ENCODE assay signal across 11 cellular contexts in the genomic region with DNA sequence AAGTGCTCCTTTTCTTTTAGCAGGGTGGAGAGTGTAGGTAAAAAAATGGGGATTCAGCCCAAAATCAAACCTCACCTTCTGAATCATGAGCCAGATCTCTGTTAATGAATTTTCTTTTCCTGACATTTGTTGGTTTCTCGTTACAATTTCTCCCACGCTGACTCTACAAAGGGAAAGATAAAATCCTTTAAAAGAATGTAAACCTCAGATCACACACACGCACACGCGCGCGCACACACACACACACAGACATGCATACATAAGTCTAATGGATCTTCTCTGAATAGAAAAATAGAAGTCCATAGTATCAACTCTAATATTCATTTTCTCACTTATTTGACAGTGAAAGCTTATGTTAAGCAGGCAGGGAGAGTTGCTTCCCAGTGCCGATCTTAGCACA. TPM values are rescaled to one million over a fixed set of nuclear protein-coding genes. Genes with fewer than 3 reads are reported as not detected.
DNase-seq lines count a peak whose midpoint lies in the region; ATAC-seq and TF ChIP-seq lines count a peak whose summit lies in the region.
"Had no signal": no experiment of that assay in that cellular context is flagged by ENCODE, and none has a peak within 500 bp of the region (broad histone marks: within the 10 kb centered on the region; RNA-seq: fewer than 3 reads in every experiment).

No MANE protein-coding gene starts in this region.

- H3K27me3 ChIP-seq in H9 (ENCODE audit: insufficient read depth, low read length) (no peaks in the 10 kb centered on the region), SJCRH30 (no peaks in the 10 kb centered on the region)
- peaks cover 0 to 6% of the 10 kb centered on the region in 2 donors for H3K27me3 ChIP-seq in naive thymus-derived CD4-positive, alpha-beta T cell (ENCODE audit: control insufficient read depth in 2 of 2, insufficient read depth in 2 of 2, low read length in 2 of 2)

- CTCF ChIA-PET in naive thymus-derived CD4-positive, alpha-beta T cell (lab: Charles Lee), result no interaction called here

- H3K4me3 Mint-ChIP-seq in H9, result no peak overlapping the region
- no peak overlapping the region for H3K4me3 Mint-ChIP-seq in naive thymus-derived CD4-positive, alpha-beta T cell
- H3K4me3 Mint-ChIP-seq: stimulated activated effector memory CD8-positive, alpha-beta T cell treated with anti-CD3 and anti-CD28 coated beads, Interleukin-12 subunit alpha, Interleukin-12 subunit beta, amount 100 ng/mL, for 72 hours had no signal

- no peaks in the 10 kb centered on the region for H3K27me3 Mint-ChIP-seq in H9 (ENCODE audit: low read depth)
- H3K27me3 Mint-ChIP-seq in naive thymus-derived CD4-positive, alpha-beta T cell, result peaks cover 6 to 17% (median 8%) of the 10 kb centered on the region in 5 donors

- no peak for ATAC-seq in GM19397 (IDR thresholded peaks at IDR 0.05; ENCODE audit: unreplicated experiment)
- no peak for ATAC-seq in HG03135 (IDR thresholded peaks at IDR 0.05; ENCODE audit: unreplicated experiment)
- ATAC-seq in naive thymus-derived CD4-positive, alpha-beta T cell, result no peak
- ATAC-seq: stimulated activated effector memory CD8-positive, alpha-beta T cell treated with anti-CD3 and anti-CD28 coated beads, Interleukin-12 subunit alpha, Interleukin-12 subunit beta, amount 100 ng/mL, for 72 hours had no signal

- H2BK120ac ChIP-seq in H9 (ENCODE audit: low read depth, low read length, poor library complexity, severe bottlenecking), result no peak overlapping the region

- H3K56ac ChIP-seq in H9 (ENCODE audit: insufficient read length, low read depth, low read length), result no peak overlapping the region

- H2AK5ac ChIP-seq in H9 (ENCODE audit: insufficient read length, low read length), result no peak overlapping the region

- no peaks in the 10 kb centered on the region for H3K79me1 ChIP-seq in H9 (ENCODE audit: insufficient read depth, low read depth, low read length, poor library complexity, severe bottlenecking)

- no peak overlapping the region for H3K27ac Mint-ChIP-seq in H9
- no peak overlapping the region for H3K27ac Mint-ChIP-seq in naive thymus-derived CD4-positive, alpha-beta T cell
- H3K27ac Mint-ChIP-seq: stimulated activated effector memory CD8-positive, alpha-beta T cell treated with anti-CD3 and anti-CD28 coated beads, Interleukin-12 subunit alpha, Interleukin-12 subunit beta, amount 100 ng/mL, for 72 hours had no signal

- H3K23ac ChIP-seq in H9 (ENCODE audit: insufficient read length, low read depth, low read length), result no peak overlapping the region

- H2BK15ac ChIP-seq in H9 (ENCODE audit: low read depth, low read length), result no peak overlapping the region

- H4K5ac ChIP-seq in H9 (ENCODE audit: insufficient read length, low read depth, low read length), result no peak overlapping the region

- no peaks in the 10 kb centered on the region; the same call in 1 of the 2 replicates for H3K79me2 ChIP-seq in H9 (ENCODE audit: insufficient read depth, low read length)

- H3K23me2 ChIP-seq in H9 (ENCODE audit: insufficient read length, low read depth, low read length, poor library complexity, severe bottlenecking), result peaks cover 19% of the 10 kb centered on the region

- no peak overlapping the region for H2BK12ac ChIP-seq in H9 (ENCODE audit: insufficient read length, low read depth, low read length)

- H3K27ac ChIP-seq in H9 (ENCODE audit: insufficient read length, low read depth, low read length), result peak overlapping the region; percentile 82
- peak overlapping the region; percentile 96 for H3K27ac ChIP-seq in SJCRH30
- no peak overlapping the region for H3K27ac ChIP-seq in naive thymus-derived CD4-positive, alpha-beta T cell (ENCODE audit: low read depth, low read length)

- no peak overlapping the region for H2AFZ ChIP-seq in H9 (ENCODE audit: low read length)

- no peaks in the 10 kb centered on the region for H4K20me1 ChIP-seq in H9 (ENCODE audit: control insufficient read depth, insufficient read depth, insufficient read length)

- peak overlapping the region; percentile 84 for H3K9ac ChIP-seq in H9 (ENCODE audit: extremely low read depth, insufficient read length, low read length)

- no peaks in the 10 kb centered on the region; the same call in 1 of the 2 replicates for H3K4me1 ChIP-seq in H9 (ENCODE audit: insufficient read depth, low read length)
- peaks cover 35% of the 10 kb centered on the region for H3K4me1 ChIP-seq in SJCRH30
- no peaks in the 10 kb centered on the region for H3K4me1 ChIP-seq in naive thymus-derived CD4-positive, alpha-beta T cell (ENCODE audit: control insufficient read depth in 2 of 2, insufficient read depth in 2 of 2, low read length in 2 of 2)

- WGBS in H9 (ENCODE audit: extremely low coverage, insufficient read length, low lambda C conversion rate), result no CpG with 5 or more reads among the region's 8 CpGs

- H3K4me3 ChIP-seq in SJCRH30 (peak overlapping the region; percentile 75), retinal pigment epithelial cell (ENCODE audit: low read length) (peak overlapping the region; percentile 90)
- no peak overlapping the region for H3K4me3 ChIP-seq in naive thymus-derived CD4-positive, alpha-beta T cell (ENCODE audit: low read length)

- DNase-seq in H9 (no peak), SJCRH30 (peak; percentile 25 to 63), fibroblast of peridontal ligament (ENCODE audit: extremely low read depth) (peak; percentile 58), retinal pigment epithelial cell (ENCODE audit: low read depth) (no peak), T1000 (lab: John Stamatoyannopoulos, UW) (no peak)
- DNase-seq in naive thymus-derived CD4-positive, alpha-beta T cell, result no peak
- DNase-seq: GOT3, posterior cingulate gyrus had no signal

- H3K36me3 ChIP-seq in SJCRH30, result no peaks in the 10 kb centered on the region; the same call in 1 of the 2 replicates
- no peaks in the 10 kb centered on the region for H3K36me3 ChIP-seq in naive thymus-derived CD4-positive, alpha-beta T cell (ENCODE audit: control insufficient read depth in 2 of 3, insufficient read depth in 3 of 3, low read length in 3 of 3)

- H4K8ac ChIP-seq in H9 (replicated peaks; ENCODE audit: insufficient read length, low read depth, low read length), result no peak overlapping the region

- no peaks in the 10 kb centered on the region for H3K9me3 Mint-ChIP-seq in H9
- peaks cover 0 to 1% (median 0%) of the 10 kb centered on the region in 11 donors for H3K9me3 Mint-ChIP-seq in naive thymus-derived CD4-positive, alpha-beta T cell
- H3K9me3 Mint-ChIP-seq: stimulated activated effector memory CD8-positive, alpha-beta T cell treated with anti-CD3 and anti-CD28 coated beads, Interleukin-12 subunit alpha, Interleukin-12 subunit beta, amount 100 ng/mL, for 72 hours had no signal

- no peak overlapping the region for H3T11ph ChIP-seq in H9 (ENCODE audit: low read length)

- peak overlapping the region; percentile 93 for H3K4me2 ChIP-seq in H9 (ENCODE audit: insufficient read depth, insufficient read length, low read length)

- H3K4ac ChIP-seq in H9 (ENCODE audit: low read depth, low read length), result no peak overlapping the region

- H3K9me3 ChIP-seq in H9 (ENCODE audit: control insufficient read depth, low read depth, low read length) (no peaks in the 10 kb centered on the region), SJCRH30 (replicated peaks) (no peaks in the 10 kb centered on the region)
- no peaks in the 10 kb centered on the region for H3K9me3 ChIP-seq in naive thymus-derived CD4-positive, alpha-beta T cell (ENCODE audit: control insufficient read depth in 2 of 3, low read length in 3 of 3)

- no peak overlapping the region for H3K14ac ChIP-seq in H9 (ENCODE audit: insufficient read depth, low read length)

- H2BK5ac ChIP-seq in H9 (ENCODE audit: insufficient read length, low read length), result no peak overlapping the region

- H4K91ac ChIP-seq in H9 (ENCODE audit: insufficient read length, low read depth, low read length), result no peak overlapping the region

- POLR2A ChIA-PET in naive thymus-derived CD4-positive, alpha-beta T cell (lab: Charles Lee), result no interaction called here

- no peak overlapping the region for H3K18ac ChIP-seq in H9 (ENCODE audit: insufficient read length, low read depth, low read length)

- no peak overlapping the region for H2BK20ac ChIP-seq in H9 (ENCODE audit: low read depth, low read length, poor library complexity, severe bottlenecking)

- no peak for TF ChIP-seq CTCF in H9 (conservative IDR thresholded peaks at IDR 0.05)
- TF ChIP-seq CTCF in retinal pigment epithelial cell (conservative IDR thresholded peaks at IDR 0.05; ENCODE audit: low read depth, low read length), result no peak

- intact Hi-C loops in naive thymus-derived CD4-positive, alpha-beta T cell (cut with micrococcal nuclease), result no loop called here

- H3K36me3 Mint-ChIP-seq in H9 (ENCODE audit: insufficient read depth in 1 of 3, low read depth in 3 of 3), result peaks cover 0 to 3% (median 1%) of the 10 kb centered on the region in 3 experiments; a peak in 4 of 7 replicates
- no peaks in the 10 kb centered on the region for H3K36me3 Mint-ChIP-seq in naive thymus-derived CD4-positive, alpha-beta T cell
- H3K36me3 Mint-ChIP-seq: stimulated activated effector memory CD8-positive, alpha-beta T cell treated with anti-CD3 and anti-CD28 coated beads, Interleukin-12 subunit alpha, Interleukin-12 subunit beta, amount 100 ng/mL, for 72 hours had no signal

- H3K4me1 Mint-ChIP-seq in H9, result peaks cover 36 to 41% of the 10 kb centered on the region in 2 experiments
- H3K4me1 Mint-ChIP-seq in naive thymus-derived CD4-positive, alpha-beta T cell, result no peaks in the 10 kb centered on the region
- H3K4me1 Mint-ChIP-seq: stimulated activated effector memory CD8-positive, alpha-beta T cell treated with anti-CD3 and anti-CD28 coated beads, Interleukin-12 subunit alpha, Interleukin-12 subunit beta, amount 100 ng/mL, for 72 hours had no signal

RNA-seq across cellular contexts. Expression of a gene that starts 1.5 kb away (rescaled TPM):
- total RNA-seq in H9 (2021), result 68.5 and 71.8 TPM in 2 replicates
- total RNA-seq in SJCRH30 (2014; rRNA removed; shearing (Covaris generic)), result 45.4 and 49.0 TPM in 2 replicates
- total RNA-seq in naive thymus-derived CD4-positive, alpha-beta T cell, result under 1 TPM in 1 of 5 experiments, not detected in 4; 0.39 TPM
- not detected for polyA plus RNA-seq in naive thymus-derived CD4-positive, alpha-beta T cell

Comparison
In these comparisons a context has a peak if more than half of its experiments do, and no peak if none do; other contexts are left out.
1. DNase-seq: peak in SJCRH30 (2 of 2) and fibroblast of peridontal ligament (single experiment); none in H9 (single experiment), retinal pigment epithelial cell (single experiment), T1000 (single experiment) and naive thymus-derived CD4-positive, alpha-beta T cell (0 of 9).
2. RNA of a gene that starts 1.5 kb away (total RNA-seq): 68.5 to 71.8 TPM in H9 and 45.4 to 49.0 TPM in SJCRH30; 0.39 TPM in naive thymus-derived CD4-positive, alpha-beta T cell; every median in the first group is over 10 times any median in the second.